ENCODE assay signal across 8 cellular contexts in genomic region chr2:112869258-112869842, GRCh38.
DNase-seq lines count a peak whose midpoint lies in the region; TF ChIP-seq lines count a peak whose summit lies in the region.

No MANE protein-coding gene starts in this region.

- H3K36me3 Mint-ChIP-seq in activated naive CD4-positive, alpha-beta T cell treated with anti-CD3 and anti-CD28 coated beads, Interleukin-2, amount 10 ng/mL, durations not matched to agents 7 days and 5 days, result no peaks in the 10 kb centered on the region
- no peaks in the 10 kb centered on the region for H3K36me3 Mint-ChIP-seq in T-helper 2 cell treated with Interferon-gamma antibody and Interleukin-4, amounts not matched to agents 5 μg/mL and 100 μg/mL, for 36 hours (ENCODE audit: low read depth)

- TF ChIP-seq POLR2A in erythroblast (IDR thresholded peaks at IDR 0.05; ENCODE audit: low read length), result no peak

- TF ChIP-seq CTCF in retinal pigment epithelial cell (conservative IDR thresholded peaks at IDR 0.05; ENCODE audit: low read depth, low read length), result no peak

- no peak overlapping the region for H3K4me3 Mint-ChIP-seq in activated naive CD4-positive, alpha-beta T cell treated with anti-CD3 and anti-CD28 coated beads, Interleukin-2, amount 10 ng/mL, durations not matched to agents 7 days and 5 days
- H3K4me3 Mint-ChIP-seq in T-helper 2 cell treated with Interferon-gamma antibody and Interleukin-4, amounts not matched to agents 5 μg/mL and 100 μg/mL, for 36 hours, result no peak overlapping the region

- peaks cover 2% of the 10 kb centered on the region for H3K9me3 Mint-ChIP-seq in activated naive CD4-positive, alpha-beta T cell treated with anti-CD3 and anti-CD28 coated beads, Interleukin-2, amount 10 ng/mL, durations not matched to agents 7 days and 5 days
- peaks cover 10% of the 10 kb centered on the region for H3K9me3 Mint-ChIP-seq in T-helper 2 cell treated with Interferon-gamma antibody and Interleukin-4, amounts not matched to agents 5 μg/mL and 100 μg/mL, for 36 hours

- peaks cover 44% of the 10 kb centered on the region for H3K27me3 Mint-ChIP-seq in activated naive CD4-positive, alpha-beta T cell treated with anti-CD3 and anti-CD28 coated beads, Interleukin-2, amount 10 ng/mL, durations not matched to agents 7 days and 5 days
- H3K27me3 Mint-ChIP-seq in T-helper 2 cell treated with Interferon-gamma antibody and Interleukin-4, amounts not matched to agents 5 μg/mL and 100 μg/mL, for 36 hours (ENCODE audit: low read depth), result peaks cover 35% of the 10 kb centered on the region

- no peak overlapping the region for H3K27ac Mint-ChIP-seq in activated naive CD4-positive, alpha-beta T cell treated with anti-CD3 and anti-CD28 coated beads, Interleukin-2, amount 10 ng/mL, durations not matched to agents 7 days and 5 days
- no peak overlapping the region for H3K27ac Mint-ChIP-seq in T-helper 2 cell treated with Interferon-gamma antibody and Interleukin-4, amounts not matched to agents 5 μg/mL and 100 μg/mL, for 36 hours

- peaks cover 3% of the 10 kb centered on the region for H3K4me1 Mint-ChIP-seq in activated naive CD4-positive, alpha-beta T cell treated with anti-CD3 and anti-CD28 coated beads, Interleukin-2, amount 10 ng/mL, durations not matched to agents 7 days and 5 days
- H3K4me1 Mint-ChIP-seq in T-helper 2 cell treated with Interferon-gamma antibody and Interleukin-4, amounts not matched to agents 5 μg/mL and 100 μg/mL, for 36 hours (ENCODE audit: low read depth), result peaks cover 8% of the 10 kb centered on the region

- no peak overlapping the region for H3K4me3 ChIP-seq in retinal pigment epithelial cell (ENCODE audit: low read length)

- DNase-seq in activated naive CD4-positive, alpha-beta T cell treated with anti-CD3 and anti-CD28 coated beads, Interleukin-2, amount 10 ng/mL, durations not matched to agents 7 days and 5 days, result peak; percentile 26
- no peak for DNase-seq in activated naive CD4-positive, alpha-beta T cell treated with anti-CD3 and anti-CD28 coated beads, Interleukin-2, amount 50 U/mL, for 16 hours
- peak; percentile 89 for DNase-seq in NOMO-1 treated with DMSO at 0.1 percent for 48 hours (lab: John Stamatoyannopoulos, UW; ENCODE audit: unreplicated experiment)
- DNase-seq in erythroblast (lab: John Stamatoyannopoulos, UW), result peak; percentile 95 to 96
- peak; percentile 72 for DNase-seq in retinal pigment epithelial cell (ENCODE audit: low read depth)
- no peak for DNase-seq in T-helper 2 cell treated with Interferon-gamma antibody and Interleukin-4, amounts not matched to agents 5 μg/mL and 100 μg/mL, for 36 hours (ENCODE audit: low spot score)
- DNase-seq in hypothalamus (lab: John Stamatoyannopoulos, UW), result no peak
- DNase-seq in superior temporal gyrus (ENCODE audit: extremely low spot score), result no peak

- CTCF ChIA-PET in activated naive CD4-positive, alpha-beta T cell treated with anti-CD3 and anti-CD28 coated beads, Interleukin-2, amount 10 ng/mL, durations not matched to agents 7 days and 5 days (lab: Charles Lee), result no interaction called here

Comparison
In these comparisons a context has a peak if more than half of its experiments do, and no peak if none do; other contexts are left out.
1. DNase-seq: peak in activated naive CD4-positive, alpha-beta T cell treated with anti-CD3 and anti-CD28 coated beads, Interleukin-2, amount 10 ng/mL, durations not matched to agents 7 days and 5 days (single experiment), NOMO-1 treated with DMSO at 0.1 percent for 48 hours (single experiment), erythroblast (2 of 2) and retinal pigment epithelial cell (single experiment); none in activated naive CD4-positive, alpha-beta T cell treated with anti-CD3 and anti-CD28 coated beads, Interleukin-2, amount 50 U/mL, for 16 hours (single experiment), T-helper 2 cell treated with Interferon-gamma antibody and Interleukin-4, amounts not matched to agents 5 μg/mL and 100 μg/mL, for 36 hours (single experiment), hypothalamus (0 of 51) and superior temporal gyrus (single experiment).